In the genomic region with DNA sequence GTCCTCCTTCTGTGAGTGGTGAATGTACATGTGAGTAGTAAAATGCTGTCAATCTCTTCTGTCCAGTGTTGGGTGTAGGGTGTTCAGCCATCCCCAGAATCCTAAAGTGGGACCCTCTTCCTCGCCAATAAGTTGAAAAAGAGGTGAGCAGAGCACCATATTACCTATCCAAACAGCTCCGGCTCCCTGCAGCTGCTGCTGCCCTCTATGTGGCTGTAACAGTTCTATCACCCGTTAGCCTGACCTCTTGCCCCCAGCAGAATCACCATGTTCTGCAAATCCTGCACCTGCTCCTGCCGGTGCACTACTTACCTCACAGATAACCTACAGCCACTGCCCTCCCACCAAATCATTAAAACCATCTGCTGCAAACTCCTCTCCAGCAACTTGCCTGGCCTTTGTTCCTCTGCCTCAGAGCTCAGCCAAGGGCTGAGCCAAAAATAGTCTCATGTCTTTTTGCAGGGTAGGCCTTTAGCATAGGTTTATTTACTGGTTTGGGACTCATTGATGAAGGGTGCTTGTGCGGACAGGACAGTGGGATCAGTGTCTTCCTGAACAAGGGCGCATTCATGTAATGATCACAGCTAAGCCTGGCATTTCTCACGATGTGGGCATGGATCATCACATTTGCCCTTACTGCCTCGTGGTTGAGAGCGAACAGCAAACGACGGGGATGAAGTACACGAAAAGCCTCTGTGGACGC, we compare ENCODE assay signal across 1 cellular context.
TF ChIP-seq lines count a peak whose summit lies in the region.

No MANE protein-coding gene starts in this region.

TF ChIP-seq in HepG2, 621 proteins besides CTCF, POLR2A, EP300 and RAD21:
- TF ChIP-seq MED13 (CRISPR knock-in tag; IDR thresholded peaks at IDR 0.05) (no peak), NAIF1 (CRISPR knock-in tag; IDR thresholded peaks at IDR 0.05; ENCODE audit: borderline replicate concordance) (no peak), HBP1 (CRISPR knock-in tag; IDR thresholded peaks at IDR 0.05; ENCODE audit: low read depth) (no peak), PRMT3 (CRISPR knock-in tag; IDR thresholded peaks at IDR 0.05; ENCODE audit: borderline replicate concordance, low read depth) (no peak), ZNF562 (CRISPR knock-in tag; IDR thresholded peaks at IDR 0.05; ENCODE audit: borderline replicate concordance) (no peak), ZNF280D (CRISPR knock-in tag; IDR thresholded peaks at IDR 0.05) (no peak), ZNF670 (CRISPR knock-in tag; IDR thresholded peaks at IDR 0.05; ENCODE audit: borderline replicate concordance) (no peak), ZIK1 (CRISPR knock-in tag; IDR thresholded peaks at IDR 0.05; ENCODE audit: borderline replicate concordance, low read depth) (no peak), WIZ (CRISPR knock-in tag; IDR thresholded peaks at IDR 0.05) (no peak)
TF ChIP-seq in HepG2: peak in this region for 0.
